ENCODE assay signal across 10 cellular contexts in the genomic region with DNA sequence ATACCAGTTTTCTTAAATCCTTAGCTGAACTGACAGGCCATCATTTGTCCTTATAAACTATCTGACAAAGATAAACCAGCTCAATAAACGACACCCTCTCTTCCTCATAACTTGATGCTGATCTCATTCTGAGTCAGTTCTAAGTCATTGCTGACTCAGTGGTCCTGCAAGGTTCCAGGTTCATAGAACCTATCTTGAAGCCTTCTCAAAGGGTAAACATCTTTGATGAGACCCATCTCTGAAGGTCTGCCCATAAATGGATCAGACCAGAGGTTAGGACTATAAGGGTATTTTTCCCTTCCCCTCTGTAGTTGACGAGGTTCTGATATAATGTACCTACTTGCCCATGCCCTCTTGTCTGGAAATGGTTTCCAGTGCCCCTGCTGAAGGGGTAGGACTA. TPM values are rescaled to one million over a fixed set of nuclear protein-coding genes. Genes with fewer than 3 reads are reported as not detected.
DNase-seq lines count a peak whose midpoint lies in the region; ATAC-seq, FAIRE-seq and TF ChIP-seq lines count a peak whose summit lies in the region.
"Had no signal": no experiment of that assay in that cellular context is flagged by ENCODE, and none has a peak within 500 bp of the region (broad histone marks: within the 10 kb centered on the region; RNA-seq: fewer than 3 reads in every experiment).

No MANE protein-coding gene starts in this region.

- H3K27ac Mint-ChIP-seq in activated CD4-positive, alpha-beta T cell treated with anti-CD3 and anti-CD28 coated beads, Interleukin-2, amount 10 ng/mL, durations not matched to agents 24 days and 14 days: peak overlapping the region; percentile 90
- H3K27ac Mint-ChIP-seq in endodermal cell: peak overlapping the region; percentile 12

- WGBS in endodermal cell (ENCODE audit: insufficient coverage in 1 of 2, insufficient read length in 1 of 2), 2 experiments: 86 to 100% methylated on average over 1 to 2 of the region's 2 CpGs

- H3K9ac ChIP-seq in endodermal cell (ENCODE audit: extremely low read depth, low read length, poor library complexity, severe bottlenecking): no peak overlapping the region

- peaks cover 34% of the 10 kb centered on the region for H3K4me1 Mint-ChIP-seq in activated CD4-positive, alpha-beta T cell treated with anti-CD3 and anti-CD28 coated beads, Interleukin-2, amount 10 ng/mL, durations not matched to agents 24 days and 14 days
- no peaks in the 10 kb centered on the region for H3K4me1 Mint-ChIP-seq in endodermal cell

- peaks cover 81% of the 10 kb centered on the region for H3K36me3 ChIP-seq in endodermal cell (ENCODE audit: control insufficient read depth, insufficient read depth, low read length)

- H3K4me3 ChIP-seq in endodermal cell (ENCODE audit: low read length): no peak overlapping the region

- intact Hi-C loops in activated CD4-positive, alpha-beta T cell treated with anti-CD3 and anti-CD28 coated beads, Interleukin-2, amount 10 ng/mL, durations not matched to agents 24 days and 14 days (cut with micrococcal nuclease): loop anchor here (1.0 kb wide), 3 partner anchors 12 to 29 kb away; a partner anchor contains a TSS

- TF ChIP-seq CTCF in endodermal cell (conservative IDR thresholded peaks at IDR 0.05): no peak

- no peaks in the 10 kb centered on the region for H3K9me3 Mint-ChIP-seq in activated CD4-positive, alpha-beta T cell treated with anti-CD3 and anti-CD28 coated beads, Interleukin-2, amount 10 ng/mL, durations not matched to agents 24 days and 14 days
- H3K9me3 Mint-ChIP-seq in endodermal cell: peaks cover 2% of the 10 kb centered on the region

- ATAC-seq in HG03565 (IDR thresholded peaks at IDR 0.05; ENCODE audit: unreplicated experiment): no peak

- DNase-seq in activated CD4-positive, alpha-beta T cell treated with anti-CD3 and anti-CD28 coated beads, Interleukin-2, amount 10 ng/mL, durations not matched to agents 24 days and 14 days: peak; percentile 61
- no peak for DNase-seq in activated CD4-positive, alpha-beta T cell treated with anti-CD3 and anti-CD28 coated beads, Interleukin-2, amount 50 U/mL, for 4 hours
- DNase-seq in RCC 7860 (ENCODE audit: low spot score) (peak; percentile 84), endodermal cell (peak; percentile 20), SK-N-DZ (ENCODE audit: low spot score) (no peak), DMS 273 treated with DMSO at 0.1 percent for 48 hours (lab: John Stamatoyannopoulos, UW) (no peak)
- DNase-seq in stimulated activated CD4-positive, alpha-beta T cell treated with anti-CD3 and anti-CD28 coated beads, Interleukin-4, amount 100 ng/mL, for 24 hours: peak; percentile 56
- DNase-seq: T-helper 9 cell had no signal

- peak; percentile 90 for FAIRE-seq in RCC 7860 (lab: Jason Lieb, UNC)

- H3K27me3 Mint-ChIP-seq in activated CD4-positive, alpha-beta T cell treated with anti-CD3 and anti-CD28 coated beads, Interleukin-2, amount 10 ng/mL, durations not matched to agents 24 days and 14 days: no peaks in the 10 kb centered on the region
- H3K27me3 Mint-ChIP-seq in endodermal cell (ENCODE audit: insufficient read depth): no peaks in the 10 kb centered on the region

- peaks cover 65% of the 10 kb centered on the region for H3K36me3 Mint-ChIP-seq in activated CD4-positive, alpha-beta T cell treated with anti-CD3 and anti-CD28 coated beads, Interleukin-2, amount 10 ng/mL, durations not matched to agents 24 days and 14 days (ENCODE audit: low read depth)
- H3K36me3 Mint-ChIP-seq in endodermal cell (ENCODE audit: low read depth): peaks cover 72% of the 10 kb centered on the region

- no peak overlapping the region for H3K27ac ChIP-seq in endodermal cell (ENCODE audit: low read depth, low read length)
- H3K27ac ChIP-seq: C4-2B had no signal

- no peaks in the 10 kb centered on the region for H3K9me3 ChIP-seq in endodermal cell (ENCODE audit: control insufficient read depth, low read length)

- no peaks in the 10 kb centered on the region for H3K4me1 ChIP-seq in endodermal cell (ENCODE audit: control insufficient read depth, insufficient read depth, low read length)

- no peaks in the 10 kb centered on the region for H3K27me3 ChIP-seq in endodermal cell (ENCODE audit: control insufficient read depth, insufficient read depth, low read length, poor library complexity, severe bottlenecking)

- peak overlapping the region; percentile 56 for H3K4me3 Mint-ChIP-seq in activated CD4-positive, alpha-beta T cell treated with anti-CD3 and anti-CD28 coated beads, Interleukin-2, amount 10 ng/mL, durations not matched to agents 24 days and 14 days
- no peak overlapping the region for H3K4me3 Mint-ChIP-seq in endodermal cell

RNA-seq across cellular contexts. Expression of a gene that starts 11.9 kb away (rescaled TPM):
- total RNA-seq in activated CD4-positive, alpha-beta T cell treated with anti-CD3 and anti-CD28 coated beads, Interleukin-2, amount 10 ng/mL, durations not matched to agents 24 days and 14 days: 60.0 and 62.1 TPM in 2 replicates
- 10 to 100 TPM; 34.2 to 36.3 TPM for total RNA-seq in endodermal cell
- 23.2 TPM for polyA plus RNA-seq in endodermal cell (2013, experiment 1 of 2)
- polyA plus RNA-seq in endodermal cell (2013, experiment 2 of 2): 20.1 TPM
- 20.9 and 25.7 TPM in 2 replicates for polyA plus RNA-seq in SK-N-DZ (2014; cell fraction: cytosol; rRNA removed)
- polyA plus RNA-seq in SK-N-DZ (2014; cell fraction: nucleus; rRNA removed): 39.2 and 50.6 TPM in 2 replicates

RNA-seq across cellular contexts. Expression of a gene that starts 28.7 kb away (rescaled TPM):
- total RNA-seq in activated CD4-positive, alpha-beta T cell treated with anti-CD3 and anti-CD28 coated beads, Interleukin-2, amount 10 ng/mL, durations not matched to agents 24 days and 14 days: 45.6 and 48.3 TPM in 2 replicates
- total RNA-seq in endodermal cell: 10 to 100 TPM; 25.2 to 28.9 TPM
- 37.6 TPM for polyA plus RNA-seq in endodermal cell (2013, experiment 1 of 2)
- 32.3 TPM for polyA plus RNA-seq in endodermal cell (2013, experiment 2 of 2)
- polyA plus RNA-seq in SK-N-DZ (2014; cell fraction: cytosol; rRNA removed): 34.6 and 36.5 TPM in 2 replicates
- polyA plus RNA-seq in SK-N-DZ (2014; cell fraction: nucleus; rRNA removed): 26.7 and 48.3 TPM in 2 replicates

Comparison
In these comparisons a context has a peak if more than half of its experiments do, and no peak if none do; other contexts are left out.
1. DNase-seq: peak in activated CD4-positive, alpha-beta T cell treated with anti-CD3 and anti-CD28 coated beads, Interleukin-2, amount 10 ng/mL, durations not matched to agents 24 days and 14 days (single experiment), RCC 7860 (single experiment), endodermal cell (single experiment) and stimulated activated CD4-positive, alpha-beta T cell treated with anti-CD3 and anti-CD28 coated beads, Interleukin-4, amount 100 ng/mL, for 24 hours (single experiment); none in activated CD4-positive, alpha-beta T cell treated with anti-CD3 and anti-CD28 coated beads, Interleukin-2, amount 50 U/mL, for 4 hours (0 of 2), SK-N-DZ (single experiment) and DMS 273 treated with DMSO at 0.1 percent for 48 hours (single experiment).